Comparison of ENCODE assay signal across 8 cellular contexts in genomic region chr7:120337308-120337907, GRCh38.
DNase-seq lines count a peak whose midpoint lies in the region; ATAC-seq and TF ChIP-seq lines count a peak whose summit lies in the region.

No MANE protein-coding gene starts in this region.

- H3K4me1 Mint-ChIP-seq in CD14-positive monocyte = no peaks in the 10 kb centered on the region
- H3K4me1 Mint-ChIP-seq in progenitor cell of endocrine pancreas (ENCODE audit: low read depth) = no peaks in the 10 kb centered on the region
- no peaks in the 10 kb centered on the region for H3K4me1 Mint-ChIP-seq in immature natural killer cell

- no peaks in the 10 kb centered on the region for H3K36me3 Mint-ChIP-seq in CD14-positive monocyte
- no peaks in the 10 kb centered on the region for H3K36me3 Mint-ChIP-seq in progenitor cell of endocrine pancreas (ENCODE audit: insufficient read depth)
- H3K36me3 Mint-ChIP-seq in immature natural killer cell = no peaks in the 10 kb centered on the region

- H3K9me3 Mint-ChIP-seq in CD14-positive monocyte (no peaks in the 10 kb centered on the region), progenitor cell of endocrine pancreas (ENCODE audit: low read depth) (no peaks in the 10 kb centered on the region), immature natural killer cell (peaks cover 0 to 7% (median 3%) of the 10 kb centered on the region in 6 donors)

- intact Hi-C loops in CD14-positive monocyte (cut with micrococcal nuclease) = no loop called here

- H3K4me3 Mint-ChIP-seq in CD14-positive monocyte (no peak overlapping the region), progenitor cell of endocrine pancreas (ENCODE audit: low read depth) (no peak overlapping the region), immature natural killer cell (no peak overlapping the region)

- H3K27me3 Mint-ChIP-seq in CD14-positive monocyte (ENCODE audit: low read depth in 3 of 3) = no peaks in the 10 kb centered on the region
- no peaks in the 10 kb centered on the region for H3K27me3 Mint-ChIP-seq in progenitor cell of endocrine pancreas
- H3K27me3 Mint-ChIP-seq in immature natural killer cell (ENCODE audit: low read depth in 3 of 3) = no peaks in the 10 kb centered on the region

- ATAC-seq in GM19372 (IDR thresholded peaks at IDR 0.05; ENCODE audit: low read depth, unreplicated experiment) (peak; percentile 47), HG03095 (IDR thresholded peaks at IDR 0.05; ENCODE audit: unreplicated experiment) (no peak)

- no peak overlapping the region for H3K27ac Mint-ChIP-seq in CD14-positive monocyte
- H3K27ac Mint-ChIP-seq in progenitor cell of endocrine pancreas = no peak overlapping the region
- no peak overlapping the region for H3K27ac Mint-ChIP-seq in immature natural killer cell

- DNase-seq in CD14-positive monocyte (ENCODE audit: low spot score) (no peak), HPDE6-E6E7 (ENCODE audit: extremely low spot score) (peak; percentile 29), astrocyte of the hippocampus (ENCODE audit: low read depth, low spot score) (peak; percentile 7), progenitor cell of endocrine pancreas (ENCODE audit: low spot score, unreplicated experiment) (no peak), immature natural killer cell (no peak)
- no peak for DNase-seq in activated CD4-positive, alpha-beta T cell treated with anti-CD3 and anti-CD28 coated beads, Interleukin-2, amount 50 U/mL, for 1 hour

- TF ChIP-seq CTCF in CD14-positive monocyte (IDR thresholded peaks at IDR 0.05) = peak; percentile 22
- peak; percentile 68 for TF ChIP-seq CTCF in progenitor cell of endocrine pancreas (IDR thresholded peaks at IDR 0.05; ENCODE audit: unreplicated experiment)

Comparison
In these comparisons a context has a peak if more than half of its experiments do, and no peak if none do; other contexts are left out.
1. DNase-seq: peak in HPDE6-E6E7 (single experiment) and astrocyte of the hippocampus (single experiment); none in CD14-positive monocyte (single experiment), progenitor cell of endocrine pancreas (single experiment), activated CD4-positive, alpha-beta T cell treated with anti-CD3 and anti-CD28 coated beads, Interleukin-2, amount 50 U/mL, for 1 hour (single experiment) and immature natural killer cell (0 of 3).